ENCODE assay signal across 33 cellular contexts in the genomic region with DNA sequence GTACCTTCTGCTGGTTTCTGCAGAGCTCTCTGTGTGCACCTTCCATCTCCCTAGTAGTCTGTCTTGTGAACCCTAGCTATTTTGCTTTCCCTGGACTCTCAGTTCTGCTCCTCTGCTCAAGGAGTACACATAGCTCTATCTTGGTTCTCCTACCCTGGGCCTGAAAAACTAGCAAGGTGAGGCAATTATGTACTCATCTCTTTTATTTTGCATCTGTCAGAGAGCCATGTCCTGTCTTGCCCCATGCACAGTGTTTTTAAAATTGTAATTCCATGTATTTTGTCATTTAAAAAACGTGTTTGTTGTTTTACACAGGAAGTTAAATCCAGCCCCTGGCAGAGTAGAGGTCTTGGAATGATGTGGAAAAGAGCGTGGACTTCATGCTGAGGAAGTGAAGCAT.
"Had no signal": no experiment of that assay in that cellular context is flagged by ENCODE, and none has a peak within 500 bp of the region (broad histone marks: within the 10 kb centered on the region; RNA-seq: fewer than 3 reads in every experiment).

No MANE protein-coding gene starts in this region.

- H3K4me3 Mint-ChIP-seq: naive B cell; naive thymus-derived CD8-positive, alpha-beta T cell; natural killer cell treated with Interleukin-12 subunit alpha and Interleukin-12 subunit beta and Interleukin-15 and Interleukin-18, amount 100 ng/mL, for 72 hours; nephron progenitor cell; neural crest cell; stimulated activated effector memory CD8-positive, alpha-beta T cell treated with anti-CD3 and anti-CD28 coated beads, Interleukin-12 subunit alpha, Interleukin-12 subunit beta, amount 100 ng/mL, for 72 hours; stimulated activated naive B cell treated with anti-CD40 and anti-IgM and Interleukin-4, amounts not matched to agents 10 μg/mL and 1 μg/mL and 100 μg/mL, for 72 hours; stimulated activated naive CD8-positive, alpha-beta T cell treated with anti-CD3 and anti-CD28 coated beads, Interleukin-15, amount 100 ng/mL, for 72 hours; type B pancreatic cell had no signal

- H3K79me2 ChIP-seq: parathyroid adenoma had no signal

- H3K4me1 ChIP-seq: parathyroid adenoma, psoas muscle, right lobe of liver, sigmoid colon, spleen, suprapubic skin, testis, tibial artery, transverse colon, upper lobe of right lung, uterus had no signal

- H3K27me3 Mint-ChIP-seq: naive B cell; natural killer cell treated with Interleukin-12 subunit alpha and Interleukin-12 subunit beta and Interleukin-15 and Interleukin-18, amount 100 ng/mL, for 72 hours; progenitor cell of endocrine pancreas; stimulated activated naive CD8-positive, alpha-beta T cell treated with anti-CD3 and anti-CD28 coated beads, Interleukin-15, amount 100 ng/mL, for 72 hours; type B pancreatic cell had no signal

- H3K9me3 ChIP-seq: neutrophil, ovary, psoas muscle, right lobe of liver, sigmoid colon, suprapubic skin, testis, tibial artery, transverse colon, upper lobe of right lung, uterus had no signal

- H3K36me3 ChIP-seq: neutrophil, ovary, right lobe of liver, sigmoid colon, spleen, suprapubic skin, tibial artery, transverse colon, upper lobe of right lung, uterus had no signal

- H3K27ac ChIP-seq: neutrophil, ovary, parathyroid adenoma, psoas muscle, right lobe of liver, sigmoid colon, spleen, suprapubic skin, testis, tibial artery, transverse colon, upper lobe of right lung, uterus had no signal

- DNase-seq: naive B cell; naive thymus-derived CD8-positive, alpha-beta T cell; nephron progenitor cell; nucleus accumbens; ovary; posterior cingulate gyrus; psoas muscle; right cardiac atrium; right lobe of liver; sigmoid colon; small intestine; spleen; stimulated activated CD4-positive, alpha-beta T cell treated with anti-CD3 and anti-CD28 coated beads, Interleukin-12 subunit alpha, Interleukin-12 subunit beta, amount 100 ng/mL, for 4 hours; stimulated activated CD4-positive, alpha-beta T cell treated with anti-CD3 and anti-CD28 coated beads, Interleukin-2, amount 100 ng/mL, for 24 hours; stimulated activated CD4-positive, alpha-beta T cell treated with anti-CD3 and anti-CD28 coated beads, Interleukin-2, amount 100 ng/mL, for 48 hours; stimulated activated CD4-positive, alpha-beta T cell treated with anti-CD3 and anti-CD28 coated beads, Interleukin-4, amount 100 ng/mL, for 24 hours; stimulated activated naive B cell treated with anti-CD40 and anti-IgM and Interleukin-4, amounts not matched to agents 10 μg/mL and 1 μg/mL and 100 μg/mL, for 72 hours; stimulated activated naive CD4-positive, alpha-beta T cell treated with Interleukin-2 at 50 U/mL for 16 hours; stimulated activated naive CD8-positive, alpha-beta T cell treated with anti-CD3 and anti-CD28 coated beads, Interleukin-15, amount 100 ng/mL, for 72 hours; substantia nigra; testis; tibial artery; transverse colon; upper lobe of right lung; uterus had no signal

- H3K4me3 ChIP-seq: ovary, psoas muscle, right lobe of liver, sigmoid colon, spleen, suprapubic skin, testis, tibial artery, transverse colon, upper lobe of right lung, uterus had no signal

- H3K4me1 Mint-ChIP-seq: naive thymus-derived CD8-positive, alpha-beta T cell; nephron progenitor cell; neural crest cell; stimulated activated effector memory CD8-positive, alpha-beta T cell treated with anti-CD3 and anti-CD28 coated beads, Interleukin-12 subunit alpha, Interleukin-12 subunit beta, amount 100 ng/mL, for 72 hours; stimulated activated naive CD8-positive, alpha-beta T cell treated with anti-CD3 and anti-CD28 coated beads, Interleukin-15, amount 100 ng/mL, for 72 hours had no signal

- H3K27ac Mint-ChIP-seq: naive B cell; naive thymus-derived CD8-positive, alpha-beta T cell; natural killer cell treated with Interleukin-12 subunit alpha and Interleukin-12 subunit beta and Interleukin-15 and Interleukin-18, amount 100 ng/mL, for 72 hours; nephron progenitor cell; progenitor cell of endocrine pancreas; stimulated activated effector memory CD8-positive, alpha-beta T cell treated with anti-CD3 and anti-CD28 coated beads, Interleukin-12 subunit alpha, Interleukin-12 subunit beta, amount 100 ng/mL, for 72 hours; stimulated activated naive B cell treated with anti-CD40 and anti-IgM and Interleukin-4, amounts not matched to agents 10 μg/mL and 1 μg/mL and 100 μg/mL, for 72 hours; type B pancreatic cell had no signal

- H3K27me3 ChIP-seq: neutrophil, ovary, right lobe of liver, sigmoid colon, spleen, suprapubic skin, testis, tibial artery, transverse colon, upper lobe of right lung, uterus had no signal

- H2AFZ ChIP-seq: parathyroid adenoma had no signal

- H3K9ac ChIP-seq: parathyroid adenoma had no signal

- ATAC-seq: naive thymus-derived CD8-positive, alpha-beta T cell; natural killer cell treated with Interleukin-12 subunit alpha and Interleukin-12 subunit beta and Interleukin-15 and Interleukin-18, amount 100 ng/mL, for 72 hours; psoas muscle; right cardiac atrium; right lobe of liver; stimulated activated effector memory CD8-positive, alpha-beta T cell treated with anti-CD3 and anti-CD28 coated beads, Interleukin-12 subunit alpha, Interleukin-12 subunit beta, amount 100 ng/mL, for 72 hours; stimulated activated naive B cell treated with anti-CD40 and anti-IgM and Interleukin-4, amounts not matched to agents 10 μg/mL and 1 μg/mL and 100 μg/mL, for 72 hours; stimulated activated naive CD8-positive, alpha-beta T cell treated with anti-CD3 and anti-CD28 coated beads, Interleukin-15, amount 100 ng/mL, for 72 hours; upper lobe of right lung had no signal

- H3K36me3 Mint-ChIP-seq: naive B cell; naive thymus-derived CD8-positive, alpha-beta T cell; natural killer cell treated with Interleukin-12 subunit alpha and Interleukin-12 subunit beta and Interleukin-15 and Interleukin-18, amount 100 ng/mL, for 72 hours; stimulated activated effector memory CD8-positive, alpha-beta T cell treated with anti-CD3 and anti-CD28 coated beads, Interleukin-12 subunit alpha, Interleukin-12 subunit beta, amount 100 ng/mL, for 72 hours; stimulated activated naive B cell treated with anti-CD40 and anti-IgM and Interleukin-4, amounts not matched to agents 10 μg/mL and 1 μg/mL and 100 μg/mL, for 72 hours; type B pancreatic cell had no signal

- H3K9me3 Mint-ChIP-seq: nephron progenitor cell; neural crest cell; stimulated activated naive CD8-positive, alpha-beta T cell treated with anti-CD3 and anti-CD28 coated beads, Interleukin-15, amount 100 ng/mL, for 72 hours; type B pancreatic cell had no signal
